7 cellular contexts compared by ENCODE assay signal in genomic region chr1:28886731-28887417, GRCh38.
A peak's percentile ranks its signal among the peaks of the same experiment; 100 is the strongest.
DNase-seq lines count a peak whose midpoint lies in the region; ATAC-seq and TF ChIP-seq lines count a peak whose summit lies in the region.

No MANE protein-coding gene starts in this region.

- ATAC-seq in GM18505 (IDR thresholded peaks at IDR 0.05; ENCODE audit: unreplicated experiment) (peak; percentile 41), HG03095 (IDR thresholded peaks at IDR 0.05; ENCODE audit: unreplicated experiment) (peak; percentile 60)

- no peaks in the 10 kb centered on the region for H3K27me3 ChIP-seq in layer of hippocampus (ENCODE audit: control insufficient read depth, insufficient read depth, low read length)

- no peak for TF ChIP-seq CTCF in choroid plexus epithelial cell (conservative IDR thresholded peaks at IDR 0.05; ENCODE audit: low read depth, low read length)

- H3K27ac ChIP-seq in layer of hippocampus (ENCODE audit: low read depth, low read length): peak overlapping the region; percentile 75

- peak; percentile 55 for TF ChIP-seq POLR2A in GM18505 (IDR thresholded peaks at IDR 0.05; ENCODE audit: borderline replicate concordance, extremely low read depth, insufficient read depth, insufficient read length)

- peak overlapping the region; percentile 64 for H3K4me3 ChIP-seq in choroid plexus epithelial cell (ENCODE audit: low read depth, low read length)

- peak; percentile 55 to 89 for DNase-seq in NCI-H446 (lab: John Stamatoyannopoulos, UW)
- peak; percentile 91 for DNase-seq in activated CD4-positive, alpha-beta T cell treated with anti-CD3 and anti-CD28 coated beads for 4 hours
- peak; percentile 63 for DNase-seq in choroid plexus epithelial cell (ENCODE audit: low read depth)
- DNase-seq in stimulated activated CD4-positive, alpha-beta T cell treated with anti-CD3 and anti-CD28 coated beads, Interleukin-1b, Interleukin-23, amount 100 ng/mL, for 4 hours (ENCODE audit: low read depth in 2 of 2): peak; percentile 89 to 92

Comparison
In these comparisons a context has a peak if more than half of its experiments do, and no peak if none do; other contexts are left out.
1. Peak in every context shown above with its lines: DNase-seq, ATAC-seq, H3K4me3 ChIP-seq and H3K27ac ChIP-seq.